In the genomic region with DNA sequence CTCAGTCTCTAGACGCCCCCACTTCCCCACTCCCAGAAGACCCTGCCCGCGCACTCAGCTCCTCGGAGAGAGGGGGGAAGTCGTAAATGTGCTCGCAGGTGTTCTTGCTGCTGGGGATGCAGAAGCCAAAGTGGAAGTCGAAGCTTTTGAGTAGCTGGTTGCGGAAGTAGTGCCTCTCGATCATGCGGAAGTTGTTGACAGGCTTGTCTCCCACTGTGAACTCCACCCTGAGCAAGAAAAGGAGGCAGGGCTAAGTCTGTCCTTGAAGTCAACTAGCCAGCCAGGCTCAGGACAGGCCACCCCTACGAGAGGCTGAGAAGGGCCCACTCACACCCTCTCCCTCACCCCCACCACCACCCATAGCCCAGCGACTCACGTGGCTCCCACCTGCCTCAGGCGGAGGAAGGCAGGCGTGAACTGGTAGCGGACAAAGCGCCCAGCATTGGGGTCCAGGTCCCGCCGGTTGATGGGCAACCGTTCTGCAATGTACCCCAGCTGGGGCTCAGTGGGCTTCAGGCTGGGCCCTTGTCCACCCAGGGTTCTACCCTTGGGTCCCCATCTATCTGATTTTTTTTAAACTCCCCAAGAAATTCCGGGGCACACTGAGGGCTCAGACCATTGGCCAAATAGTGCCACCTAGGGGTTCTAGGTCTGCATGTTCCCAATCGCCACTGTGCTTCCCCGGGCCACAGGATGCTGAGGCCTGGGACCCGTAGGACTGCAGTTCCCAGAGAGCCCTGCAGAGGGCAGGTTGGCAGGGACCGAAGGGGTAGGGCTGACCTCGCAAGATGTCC, we compare ENCODE assay signal across 8 cellular contexts. TPM values are rescaled to one million over a fixed set of nuclear protein-coding genes. Genes with fewer than 3 reads are reported as not detected.
DNase-seq lines count a peak whose midpoint lies in the region; ATAC-seq and TF ChIP-seq lines count a peak whose summit lies in the region.

No MANE protein-coding gene starts in this region.

- peak; percentile 97 for TF ChIP-seq CTCF in endothelial cell (IDR thresholded peaks at IDR 0.05; ENCODE audit: unreplicated experiment)

- H3K36me3 ChIP-seq in H7 (replicated peaks; ENCODE audit: control insufficient read depth, insufficient read depth, low read length): peaks cover 4% of the 10 kb centered on the region

- H3K9me3 Mint-ChIP-seq in endothelial cell (ENCODE audit: unreplicated experiment): no peaks in the 10 kb centered on the region
- no peaks in the 10 kb centered on the region for H3K9me3 Mint-ChIP-seq in stimulated activated memory B cell treated with anti-CD40 and anti-IgM and Interleukin-4, amounts not matched to agents 10 μg/mL and 1 μg/mL and 100 μg/mL, for 72 hours

- H3K27ac Mint-ChIP-seq in endothelial cell (ENCODE audit: unreplicated experiment): no peak overlapping the region
- peak overlapping the region; percentile 86 for H3K27ac Mint-ChIP-seq in stimulated activated memory B cell treated with anti-CD40 and anti-IgM and Interleukin-4, amounts not matched to agents 10 μg/mL and 1 μg/mL and 100 μg/mL, for 72 hours

- peaks cover 2% of the 10 kb centered on the region for H3K27me3 ChIP-seq in H7 (ENCODE audit: control insufficient read depth, insufficient read depth, low read length)

- peaks cover 3% of the 10 kb centered on the region for H3K36me3 Mint-ChIP-seq in endothelial cell (ENCODE audit: low read depth, unreplicated experiment)
- H3K36me3 Mint-ChIP-seq in stimulated activated memory B cell treated with anti-CD40 and anti-IgM and Interleukin-4, amounts not matched to agents 10 μg/mL and 1 μg/mL and 100 μg/mL, for 72 hours: peaks cover 11% of the 10 kb centered on the region

- DNase-seq in DMS53 treated with DMSO at 0.1 percent for 48 hours (lab: John Stamatoyannopoulos, UW; ENCODE audit: unreplicated experiment) (peak; percentile 34), H7 (peak; percentile 95), NCI-H774 (lab: John Stamatoyannopoulos, UW) (peak; percentile 43), endothelial cell (ENCODE audit: low spot score) (peak; percentile 90), middle frontal gyrus (ENCODE audit: extremely low spot score, low spot score) (peak; percentile 14), amniotic stem cell (lab: John Stamatoyannopoulos, UW) (no peak)
- DNase-seq in activated CD8-positive, alpha-beta memory T cell treated with anti-CD3 and anti-CD28 coated beads for 48 hours (ENCODE audit: low read depth in 2 of 3, low spot score in 2 of 3): peak; percentile 53 to 63 (median 59)

- H3K4me3 ChIP-seq in H7 (ENCODE audit: insufficient read depth, low read depth, low read length): no peak overlapping the region

- ATAC-seq in stimulated activated memory B cell treated with anti-CD40 and anti-IgM and Interleukin-4, amounts not matched to agents 10 μg/mL and 1 μg/mL and 100 μg/mL, for 72 hours: peak; percentile 64

- H3K4me1 Mint-ChIP-seq in endothelial cell (ENCODE audit: unreplicated experiment): peaks cover 27% of the 10 kb centered on the region
- H3K4me1 Mint-ChIP-seq in stimulated activated memory B cell treated with anti-CD40 and anti-IgM and Interleukin-4, amounts not matched to agents 10 μg/mL and 1 μg/mL and 100 μg/mL, for 72 hours: peaks cover 82% of the 10 kb centered on the region

- peaks cover 6% of the 10 kb centered on the region for H3K27me3 Mint-ChIP-seq in endothelial cell (ENCODE audit: unreplicated experiment)
- H3K27me3 Mint-ChIP-seq in stimulated activated memory B cell treated with anti-CD40 and anti-IgM and Interleukin-4, amounts not matched to agents 10 μg/mL and 1 μg/mL and 100 μg/mL, for 72 hours: no peaks in the 10 kb centered on the region

- no peak overlapping the region for H3K4me3 Mint-ChIP-seq in endothelial cell (ENCODE audit: unreplicated experiment)
- peak overlapping the region; percentile 38 for H3K4me3 Mint-ChIP-seq in stimulated activated memory B cell treated with anti-CD40 and anti-IgM and Interleukin-4, amounts not matched to agents 10 μg/mL and 1 μg/mL and 100 μg/mL, for 72 hours

RNA-seq across cellular contexts. Expression of gene UNC119, which starts 4.6 kb away (rescaled TPM):
- 87.6 and 96.3 TPM in 2 replicates for total RNA-seq in H7 (2014; rRNA removed; shearing (Covaris generic))
- total RNA-seq in endothelial cell (ENCODE audit: unreplicated experiment): 47.2 TPM

RNA-seq across cellular contexts. Expression of gene PIGS, which starts 23.5 kb away (rescaled TPM):
- 41.8 and 48.4 TPM in 2 replicates for total RNA-seq in H7 (2014; rRNA removed; shearing (Covaris generic))
- 53.6 TPM for total RNA-seq in endothelial cell (ENCODE audit: unreplicated experiment)

RNA-seq across cellular contexts. Expression of gene ALDOC, which starts 28.9 kb away (rescaled TPM):
- 69.9 and 117 TPM in 2 replicates for total RNA-seq in H7 (2014; rRNA removed; shearing (Covaris generic))
- total RNA-seq in endothelial cell (ENCODE audit: unreplicated experiment): 18.3 TPM

RNA-seq across cellular contexts. Expression of gene FOXN1, which starts 41.7 kb away (rescaled TPM):
- total RNA-seq in H7 (2014; rRNA removed; shearing (Covaris generic)): not detected in 2 replicates
- not detected for total RNA-seq in endothelial cell (ENCODE audit: unreplicated experiment)

RNA-seq across cellular contexts. Expression of gene SPAG5, which starts 51.0 kb away (rescaled TPM):
- 153 and 166 TPM in 2 replicates for total RNA-seq in H7 (2014; rRNA removed; shearing (Covaris generic))
- 28.5 TPM for total RNA-seq in endothelial cell (ENCODE audit: unreplicated experiment)
